In genomic region chr2:189534854-189535253, GRCh38 we compare ENCODE assay signal across 12 cellular contexts. TPM values are rescaled to one million over a fixed set of nuclear protein-coding genes. Genes with fewer than 3 reads are reported as not detected.
DNase-seq lines count a peak whose midpoint lies in the region; ATAC-seq, FAIRE-seq and TF ChIP-seq lines count a peak whose summit lies in the region.
"Had no signal": no experiment of that assay in that cellular context is flagged by ENCODE, and none has a peak within 500 bp of the region (broad histone marks: within the 10 kb centered on the region; RNA-seq: fewer than 3 reads in every experiment).

No MANE protein-coding gene starts in this region.

- ATAC-seq in left lobe of liver (peak; percentile 51), HG02678 (IDR thresholded peaks at IDR 0.05; ENCODE audit: unreplicated experiment) (no peak)

- in situ Hi-C loops in brain microvascular endothelial cell (cut with HindIII; ENCODE audit: low pct_ligation_motif_present, low sequenced_read_pairs), result no loop called here

- no peaks in the 10 kb centered on the region for H3K4me1 ChIP-seq in BE2C

- DNase-seq in DMS53 (lab: John Stamatoyannopoulos, UW) (peak; percentile 28), DMS53 treated with DMSO at 0.1 percent for 48 hours (lab: John Stamatoyannopoulos, UW; ENCODE audit: unreplicated experiment) (no peak), brain microvascular endothelial cell (peak; percentile 14), left lobe of liver (ENCODE audit: low spot score) (no peak), urothelium cell line (ENCODE audit: low spot score) (peak; percentile 14), BE2C (no peak), hypothalamus (lab: John Stamatoyannopoulos, UW) (no peak)
- DNase-seq: GOT3; stimulated activated naive CD4-positive, alpha-beta T cell; T1000 had no signal

- no peaks in the 10 kb centered on the region for H3K9me3 ChIP-seq in BE2C

- no peak for FAIRE-seq in urothelium cell line (lab: Jason Lieb, UNC)

- TF ChIP-seq CTCF in brain microvascular endothelial cell (IDR thresholded peaks at IDR 0.05; ENCODE audit: low read depth, low read length, missing control alignments), result no peak
- no peak for TF ChIP-seq CTCF in BE2C (IDR thresholded peaks at IDR 0.05; ENCODE audit: low read depth, low read length)

- no peaks in the 10 kb centered on the region for H3K27me3 ChIP-seq in brain microvascular endothelial cell (replicated peaks)
- H3K27me3 ChIP-seq in BE2C, result no peaks in the 10 kb centered on the region

- H3K4me3 ChIP-seq in brain microvascular endothelial cell (ENCODE audit: low read depth, low read length) (no peak overlapping the region), BE2C (ENCODE audit: low read depth, low read length) (no peak overlapping the region)

- H3K27ac ChIP-seq in brain microvascular endothelial cell, result no peak overlapping the region
- H3K27ac ChIP-seq: 22Rv1 had no signal

- H3K36me3 ChIP-seq in brain microvascular endothelial cell (replicated peaks) (no peaks in the 10 kb centered on the region), BE2C (no peaks in the 10 kb centered on the region)

RNA-seq across cellular contexts. Expression of gene SLC40A1, which starts 45.7 kb away (rescaled TPM):
- 151 TPM for total RNA-seq in left lobe of liver
- polyA plus RNA-seq in BE2C (2012; ENCODE audit: insufficient read depth, insufficient read length, low read depth), result 0.71 TPM

Comparison
In these comparisons a context has a peak if more than half of its experiments do, and no peak if none do; other contexts are left out.
1. DNase-seq: peak in DMS53 (single experiment), brain microvascular endothelial cell (single experiment) and urothelium cell line (single experiment); none in DMS53 treated with DMSO at 0.1 percent for 48 hours (single experiment), left lobe of liver (single experiment), BE2C (single experiment) and hypothalamus (0 of 51).